19 cellular contexts compared by ENCODE assay signal in genomic region chr6:170045563-170045960, GRCh38.
"Had no signal": no experiment of that assay in that cellular context is flagged by ENCODE, and none has a peak within 500 bp of the region (broad histone marks: within the 10 kb centered on the region; RNA-seq: fewer than 3 reads in every experiment).

No MANE protein-coding gene starts in this region.

- H2AFZ ChIP-seq: hepatocyte had no signal

- DNase-seq: activated CD4-positive, alpha-beta memory T cell treated with anti-CD3 and anti-CD28 coated beads for 36 hours; activated CD4-positive, alpha-beta T cell treated with anti-CD3 and anti-CD28 coated beads for 48 hours; activated CD4-positive, CD25-positive, alpha-beta regulatory T cell; activated effector memory CD4-positive, alpha-beta T cell treated with Interleukin-2 at 50 U/mL for 16 hours; activated naive CD4-positive, alpha-beta T cell treated with anti-CD3 and anti-CD28 coated beads, Interleukin-2, amount 10 ng/mL, durations not matched to agents 7 days and 5 days; activated T-cell treated with anti-CD3 and anti-CD28 coated beads, Interleukin-2, amount 50 U/mL, for 48 hours; caudate nucleus; dermis blood vessel endothelial cell; effector CD8-positive, alpha-beta T cell; erythroblast; foreskin keratinocyte; mesenchymal stem cell; occipital lobe; stimulated activated CD4-positive, alpha-beta T cell treated with anti-CD3 and anti-CD28 coated beads, Interleukin-12 subunit alpha, Interleukin-12 subunit beta, amount 100 ng/mL, for 4 hours; T-helper 17 cell; transverse colon had no signal

- H3K36me3 ChIP-seq: transverse colon, uterus had no signal

- H3K27ac ChIP-seq: foreskin keratinocyte, hepatocyte, uterus had no signal

- H3K27me3 ChIP-seq: foreskin keratinocyte, hepatocyte, transverse colon, uterus had no signal

- ATAC-seq: foreskin keratinocyte, mucosa of descending colon, T-helper 17 cell had no signal

- H3K79me2 ChIP-seq: hepatocyte had no signal

- H3K4me2 ChIP-seq: hepatocyte had no signal

- H3K9me3 ChIP-seq: mucosa of descending colon, transverse colon, uterus had no signal

- H3K4me3 ChIP-seq: hepatocyte, mucosa of descending colon, transverse colon, uterus had no signal

- H3K4me1 ChIP-seq: foreskin keratinocyte had no signal
